ENCODE assay signal across 10 cellular contexts in genomic region chr17:75826561-75827290, GRCh38. TPM values are rescaled to one million over a fixed set of nuclear protein-coding genes. Genes with fewer than 3 reads are reported as not detected.
DNase-seq lines count a peak whose midpoint lies in the region; ATAC-seq and TF ChIP-seq lines count a peak whose summit lies in the region.
"Had no signal": no experiment of that assay in that cellular context is flagged by ENCODE, and none has a peak within 500 bp of the region (broad histone marks: within the 10 kb centered on the region; RNA-seq: fewer than 3 reads in every experiment).

No MANE protein-coding gene starts in this region.

- no peak overlapping the region; the same call in 1 of the 2 replicates for H3K9ac ChIP-seq in HUES64 (ENCODE audit: low read depth, low read length)

- H3K4me3 ChIP-seq in A673 (ENCODE audit: low read depth, low read length, poor library complexity, severe bottlenecking) (no peak overlapping the region), HUES64 (ENCODE audit: low read length) (no peak overlapping the region), dorsolateral prefrontal cortex (no peak overlapping the region)

- no peaks in the 10 kb centered on the region for H3K27me3 Mint-ChIP-seq in nephron progenitor cell (ENCODE audit: low read depth, poor library complexity)

- CTCF ChIA-PET in A673 (lab: Charles Lee) = interaction anchor here (0.7 to 0.8 kb wide), 2 partner anchors 41 to 73 kb away, joined by 3 read pairs; no protein-coding TSS in a partner anchor

- TF ChIP-seq CTCF in A673 (conservative IDR thresholded peaks at IDR 0.05; ENCODE audit: low read depth, low read length) (no peak), dorsolateral prefrontal cortex (IDR thresholded peaks at IDR 0.05 in 54 of 56, conservative IDR thresholded peaks at IDR 0.05 in 2 of 56; ENCODE audit: low read depth in 1 of 56, partially characterized antibody in 56 of 56) (no peak), nephron progenitor cell (IDR thresholded peaks at IDR 0.05) (no peak)

- intact Hi-C loops in A673 (cut with micrococcal nuclease; ENCODE audit: unreplicated experiment) = loop anchor here (1.0 kb wide), 1 partner anchor 45 kb away; no protein-coding TSS in a partner anchor
- intact Hi-C loops in dorsolateral prefrontal cortex (cut with DNase I) = loop anchor here in 1 of 2 donors (10.0 kb wide), 1 partner anchor 52 kb away; a partner anchor contains a TSS

- H3K4me1 ChIP-seq in A673 (ENCODE audit: insufficient read depth, low read length, poor library complexity, severe bottlenecking) = peaks cover 11% of the 10 kb centered on the region
- H3K4me1 ChIP-seq in HUES64 (ENCODE audit: insufficient read depth, low read length) = peaks cover 12% of the 10 kb centered on the region

- no TSS peak for BruUV-seq in A673 (replicated peaks; lab: Mats Ljungman, UMichigan)

- no peak for ATAC-seq in HG02852 (IDR thresholded peaks at IDR 0.05; ENCODE audit: unreplicated experiment)
- ATAC-seq in HG02870 (IDR thresholded peaks at IDR 0.05; ENCODE audit: unreplicated experiment) = no peak

- 89% methylated on average over 13 of the region's 13 CpGs for WGBS in HUES64

- DNase-seq in A673 (ENCODE audit: low spot score) (no peak), dorsolateral prefrontal cortex (no peak), nephron progenitor cell (no peak), NCI-H1105 (lab: John Stamatoyannopoulos, UW) (no peak), Kasumi-1 (lab: John Stamatoyannopoulos, UW) (no peak)
- DNase-seq: NCI-H226 had no signal

- H3K36me3 Mint-ChIP-seq in nephron progenitor cell (ENCODE audit: low read depth) = no peaks in the 10 kb centered on the region

- POLR2A ChIA-PET in A673 (lab: Charles Lee; ENCODE audit: low non-redundant PET) = no interaction called here

- peaks cover 25% of the 10 kb centered on the region for H3K36me3 ChIP-seq in A673 (ENCODE audit: insufficient read depth, low read length, poor library complexity, severe bottlenecking)
- H3K36me3 ChIP-seq in HUES64 (ENCODE audit: insufficient read depth, low read length) = peaks cover 34% of the 10 kb centered on the region

- peaks cover 21% of the 10 kb centered on the region for H3K4me1 Mint-ChIP-seq in nephron progenitor cell

- H3K27me3 ChIP-seq in A673 (replicated peaks; ENCODE audit: insufficient read depth, low read depth, low read length, poor library complexity) = no peaks in the 10 kb centered on the region
- H3K27me3 ChIP-seq in HUES64 (ENCODE audit: insufficient read depth, low read length) = no peaks in the 10 kb centered on the region
- no peaks in the 10 kb centered on the region for H3K27me3 ChIP-seq in dorsolateral prefrontal cortex

- peak overlapping the region; percentile 72 for H3K27ac Mint-ChIP-seq in nephron progenitor cell

- H3K9me3 ChIP-seq in A673 (ENCODE audit: low read depth, low read length, poor library complexity, severe bottlenecking) (no peaks in the 10 kb centered on the region), HUES64 (ENCODE audit: insufficient read depth, low read depth, low read length) (no peaks in the 10 kb centered on the region)

- peak overlapping the region; percentile 68 for H3K27ac ChIP-seq in A673 (ENCODE audit: low read depth, low read length, poor library complexity, severe bottlenecking)
- H3K27ac ChIP-seq in HUES64 (ENCODE audit: low read depth, low read length) = peak overlapping the region; percentile 62
- H3K27ac ChIP-seq in dorsolateral prefrontal cortex = peak overlapping the region in 58 of 59 donors; percentile 65 to 96 (median 84)
- H3K27ac ChIP-seq: VCaP had no signal

- no peak overlapping the region for H3K4me3 Mint-ChIP-seq in nephron progenitor cell

- H3K9me3 Mint-ChIP-seq in nephron progenitor cell = no peaks in the 10 kb centered on the region

RNA-seq across cellular contexts. Expression of gene UNC13D, which starts 17.5 kb away (rescaled TPM):
- total RNA-seq in A673 (2021) (0.37 and 2.2 TPM in 2 replicates), dorsolateral prefrontal cortex (10 to 100 TPM in 85 of 120 experiments, 1 to 10 TPM in 35; 3.9 to 40.2 (median 13.0) TPM)
- polyA plus RNA-seq in HUES64 (2013, experiment 1 of 2) = 3.7 TPM
- 4.8 TPM for polyA plus RNA-seq in HUES64 (2013, experiment 2 of 2)

RNA-seq across cellular contexts. Expression of gene WBP2, which starts 28.4 kb away (rescaled TPM):
- total RNA-seq in A673 (2021) = 70.3 and 87.5 TPM in 2 replicates
- polyA plus RNA-seq in HUES64 (2013, experiment 1 of 2) = 52.7 TPM
- polyA plus RNA-seq in HUES64 (2013, experiment 2 of 2) = 68.0 TPM
- total RNA-seq in dorsolateral prefrontal cortex = 100 to 1,000 TPM; 311 to 523 (median 421) TPM

RNA-seq across cellular contexts. Expression of gene UNK, which starts 42.1 kb away (rescaled TPM):
- total RNA-seq in A673 (2021) = 53.2 and 60.0 TPM in 2 replicates
- 28.9 TPM for polyA plus RNA-seq in HUES64 (2013, experiment 1 of 2)
- 35.5 TPM for polyA plus RNA-seq in HUES64 (2013, experiment 2 of 2)
- total RNA-seq in dorsolateral prefrontal cortex = 10 to 100 TPM; 20.6 to 51.6 (median 29.4) TPM

RNA-seq across cellular contexts. Expression of gene TRIM47, which starts 51.7 kb away (rescaled TPM):
- total RNA-seq in A673 (2021) = 0.46 and 0.95 TPM in 2 replicates
- polyA plus RNA-seq in HUES64 (2013, experiment 1 of 2) = 2.8 TPM
- 4.8 TPM for polyA plus RNA-seq in HUES64 (2013, experiment 2 of 2)
- 100 to 1,000 TPM in 3 of 120 experiments, 10 to 100 TPM in 117; 19.7 to 109 (median 43.9) TPM for total RNA-seq in dorsolateral prefrontal cortex
